Comparison of ENCODE assay signal across 30 cellular contexts in genomic region chr1:30702823-30703222, GRCh38. TPM values are rescaled to one million over a fixed set of nuclear protein-coding genes. Genes with fewer than 3 reads are reported as not detected.
"Had no signal": no experiment of that assay in that cellular context is flagged by ENCODE, and none has a peak within 500 bp of the region (broad histone marks: within the 10 kb centered on the region; RNA-seq: fewer than 3 reads in every experiment).

No MANE protein-coding gene starts in this region.

- H3K36me3 ChIP-seq: ascending aorta, cardiac muscle cell had no signal

- H3K4me1 ChIP-seq: ascending aorta had no signal

- FAIRE-seq: bronchial epithelial cell, TTC549 had no signal

- H3K4me3 ChIP-seq: ascending aorta, cardiac muscle cell had no signal

- H3K9me3 ChIP-seq: ascending aorta had no signal

- H3K27ac ChIP-seq: ascending aorta, cardiac muscle cell, VCaP had no signal

- H3K27me3 ChIP-seq: ascending aorta, cardiac muscle cell had no signal

- DNase-seq: activated B cell treated with CpG ODN at 0.5 μM for 24 hours; activated CD4-positive, alpha-beta memory T cell treated with anti-CD3 and anti-CD28 coated beads for 36 hours; activated CD4-positive, alpha-beta T cell treated with anti-CD3 and anti-CD28 coated beads for 4 hours; activated CD4-positive, alpha-beta T cell treated with anti-CD3 and anti-CD28 coated beads, Interleukin-2, amount 10 ng/mL, durations not matched to agents 24 days and 14 days; activated CD4-positive, alpha-beta T cell treated with anti-CD3 and anti-CD28 coated beads, Interleukin-2, amount 50 U/mL, for 1 hour; activated CD4-positive, alpha-beta T cell treated with anti-CD3 and anti-CD28 coated beads, Interleukin-2, amount 50 U/mL, for 4 hours; activated CD4-positive, CD25-positive, alpha-beta regulatory T cell treated with anti-CD3 and anti-CD28 coated beads, Interleukin-2, amount 50 U/mL, for 72 hours; activated CD8-positive, alpha-beta memory T cell treated with anti-CD3 and anti-CD28 coated beads, Interleukin-2, amount 50 U/mL, for 4 hours; activated CD8-positive, alpha-beta T cell treated with anti-CD3 and anti-CD28 coated beads for 36 hours; activated effector memory CD4-positive, alpha-beta T cell treated with Interleukin-2 at 50 U/mL for 16 hours; activated gamma-delta T cell; activated naive CD4-positive, alpha-beta T cell treated with anti-CD3 and anti-CD28 coated beads, Interleukin-2, amount 10 ng/mL, durations not matched to agents 7 days and 5 days; activated naive CD4-positive, alpha-beta T cell treated with Interleukin-2 at 50 U/mL for 16 hours; activated naive CD8-positive, alpha-beta T cell treated with anti-CD3 and anti-CD28 coated beads, Interleukin-2, amount 10 ng/mL, durations not matched to agents 7 days and 5 days; activated naive CD8-positive, alpha-beta T cell treated with anti-CD3 and anti-CD28 coated beads, Interleukin-2, amount 50 U/mL, for 24 hours; activated T-cell treated with anti-CD3 and anti-CD28 coated beads, Interleukin-2, amount 50 U/mL, for 24 hours; activated T-cell treated with anti-CD3 and anti-CD28 coated beads, Interleukin-2, amount 50 U/mL, for 48 hours; amygdala; anterior cingulate cortex; caudate nucleus; cerebellar nuclear complex; T-helper 1 cell; T-helper 2 cell; T-helper 9 cell had no signal

- ATAC-seq: activated CD8-positive, alpha-beta T cell treated with anti-CD3 and anti-CD28 coated beads for 36 hours; activated naive CD8-positive, alpha-beta T cell treated with anti-CD3 and anti-CD28 coated beads, Interleukin-2, amount 50 U/mL, for 24 hours had no signal

RNA-seq across cellular contexts. Expression of gene MATN1, which starts 20.6 kb away (rescaled TPM):
- total RNA-seq: bronchial epithelial cell had no signal

RNA-seq across cellular contexts. Expression of gene LAPTM5, which starts 54.8 kb away (rescaled TPM):
- total RNA-seq: chondrocyte had no signal
